1 cellular context compared by ENCODE assay signal in the genomic region with DNA sequence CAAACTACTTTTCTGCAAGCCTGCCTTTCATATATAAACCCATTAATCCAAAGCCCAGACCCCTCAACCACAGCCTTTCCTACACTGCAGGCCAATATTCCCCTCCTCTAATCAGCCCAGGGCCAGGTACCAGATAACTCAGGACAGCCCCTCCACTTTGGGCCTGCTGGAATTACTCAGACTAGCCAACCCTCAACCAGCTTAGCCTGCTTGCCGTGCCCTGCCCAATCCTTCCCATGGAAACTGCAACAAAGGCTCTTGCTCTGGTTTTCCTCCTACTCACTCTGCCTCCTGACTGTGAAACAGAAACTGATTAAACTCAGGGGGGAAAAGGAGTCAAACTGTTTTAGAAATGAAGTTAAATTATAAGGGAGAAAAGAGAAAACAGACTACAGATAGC.
TF ChIP-seq lines count a peak whose summit lies in the region.

No MANE protein-coding gene starts in this region.

TF ChIP-seq in WTC11, 78 proteins besides CTCF, POLR2A, EP300 and RAD21 (continued from another document):
- TF ChIP-seq, protein P1, sequence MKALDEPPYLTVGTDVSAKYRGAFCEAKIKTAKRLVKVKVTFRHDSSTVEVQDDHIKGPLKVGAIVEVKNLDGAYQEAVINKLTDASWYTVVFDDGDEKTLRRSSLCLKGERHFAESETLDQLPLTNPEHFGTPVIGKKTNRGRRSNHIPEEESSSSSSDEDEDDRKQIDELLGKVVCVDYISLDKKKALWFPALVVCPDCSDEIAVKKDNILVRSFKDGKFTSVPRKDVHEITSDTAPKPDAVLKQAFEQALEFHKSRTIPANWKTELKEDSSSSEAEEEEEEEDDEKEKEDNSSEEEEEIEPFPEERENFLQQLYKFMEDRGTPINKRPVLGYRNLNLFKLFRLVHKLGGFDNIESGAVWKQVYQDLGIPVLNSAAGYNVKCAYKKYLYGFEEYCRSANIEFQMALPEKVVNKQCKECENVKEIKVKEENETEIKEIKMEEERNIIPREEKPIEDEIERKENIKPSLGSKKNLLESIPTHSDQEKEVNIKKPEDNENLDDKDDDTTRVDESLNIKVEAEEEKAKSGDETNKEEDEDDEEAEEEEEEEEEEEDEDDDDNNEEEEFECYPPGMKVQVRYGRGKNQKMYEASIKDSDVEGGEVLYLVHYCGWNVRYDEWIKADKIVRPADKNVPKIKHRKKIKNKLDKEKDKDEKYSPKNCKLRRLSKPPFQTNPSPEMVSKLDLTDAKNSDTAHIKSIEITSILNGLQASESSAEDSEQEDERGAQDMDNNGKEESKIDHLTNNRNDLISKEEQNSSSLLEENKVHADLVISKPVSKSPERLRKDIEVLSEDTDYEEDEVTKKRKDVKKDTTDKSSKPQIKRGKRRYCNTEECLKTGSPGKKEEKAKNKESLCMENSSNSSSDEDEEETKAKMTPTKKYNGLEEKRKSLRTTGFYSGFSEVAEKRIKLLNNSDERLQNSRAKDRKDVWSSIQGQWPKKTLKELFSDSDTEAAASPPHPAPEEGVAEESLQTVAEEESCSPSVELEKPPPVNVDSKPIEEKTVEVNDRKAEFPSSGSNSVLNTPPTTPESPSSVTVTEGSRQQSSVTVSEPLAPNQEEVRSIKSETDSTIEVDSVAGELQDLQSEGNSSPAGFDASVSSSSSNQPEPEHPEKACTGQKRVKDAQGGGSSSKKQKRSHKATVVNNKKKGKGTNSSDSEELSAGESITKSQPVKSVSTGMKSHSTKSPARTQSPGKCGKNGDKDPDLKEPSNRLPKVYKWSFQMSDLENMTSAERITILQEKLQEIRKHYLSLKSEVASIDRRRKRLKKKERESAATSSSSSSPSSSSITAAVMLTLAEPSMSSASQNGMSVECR (CRISPR knock-in tag; IDR thresholded peaks at IDR 0.05; ENCODE audit: borderline replicate concordance) = no peak
- TF ChIP-seq, protein P2, sequence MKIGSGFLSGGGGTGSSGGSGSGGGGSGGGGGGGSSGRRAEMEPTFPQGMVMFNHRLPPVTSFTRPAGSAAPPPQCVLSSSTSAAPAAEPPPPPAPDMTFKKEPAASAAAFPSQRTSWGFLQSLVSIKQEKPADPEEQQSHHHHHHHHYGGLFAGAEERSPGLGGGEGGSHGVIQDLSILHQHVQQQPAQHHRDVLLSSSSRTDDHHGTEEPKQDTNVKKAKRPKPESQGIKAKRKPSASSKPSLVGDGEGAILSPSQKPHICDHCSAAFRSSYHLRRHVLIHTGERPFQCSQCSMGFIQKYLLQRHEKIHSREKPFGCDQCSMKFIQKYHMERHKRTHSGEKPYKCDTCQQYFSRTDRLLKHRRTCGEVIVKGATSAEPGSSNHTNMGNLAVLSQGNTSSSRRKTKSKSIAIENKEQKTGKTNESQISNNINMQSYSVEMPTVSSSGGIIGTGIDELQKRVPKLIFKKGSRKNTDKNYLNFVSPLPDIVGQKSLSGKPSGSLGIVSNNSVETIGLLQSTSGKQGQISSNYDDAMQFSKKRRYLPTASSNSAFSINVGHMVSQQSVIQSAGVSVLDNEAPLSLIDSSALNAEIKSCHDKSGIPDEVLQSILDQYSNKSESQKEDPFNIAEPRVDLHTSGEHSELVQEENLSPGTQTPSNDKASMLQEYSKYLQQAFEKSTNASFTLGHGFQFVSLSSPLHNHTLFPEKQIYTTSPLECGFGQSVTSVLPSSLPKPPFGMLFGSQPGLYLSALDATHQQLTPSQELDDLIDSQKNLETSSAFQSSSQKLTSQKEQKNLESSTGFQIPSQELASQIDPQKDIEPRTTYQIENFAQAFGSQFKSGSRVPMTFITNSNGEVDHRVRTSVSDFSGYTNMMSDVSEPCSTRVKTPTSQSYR (CRISPR knock-in tag; IDR thresholded peaks at IDR 0.05) = no peak
- no peak for TF ChIP-seq SMAD3 (CRISPR knock-in tag; IDR thresholded peaks at IDR 0.05; ENCODE audit: borderline replicate concordance)
- no peak for TF ChIP-seq TEAD1 (CRISPR knock-in tag; IDR thresholded peaks at IDR 0.05)
- TF ChIP-seq ZBTB21 (CRISPR knock-in tag; IDR thresholded peaks at IDR 0.05; ENCODE audit: borderline replicate concordance) = no peak
- TF ChIP-seq TCF7 (CRISPR knock-in tag; IDR thresholded peaks at IDR 0.05; ENCODE audit: low read depth) = no peak
- no peak for TF ChIP-seq SMAD4 (CRISPR knock-in tag; IDR thresholded peaks at IDR 0.05)
- TF ChIP-seq, protein P3, sequence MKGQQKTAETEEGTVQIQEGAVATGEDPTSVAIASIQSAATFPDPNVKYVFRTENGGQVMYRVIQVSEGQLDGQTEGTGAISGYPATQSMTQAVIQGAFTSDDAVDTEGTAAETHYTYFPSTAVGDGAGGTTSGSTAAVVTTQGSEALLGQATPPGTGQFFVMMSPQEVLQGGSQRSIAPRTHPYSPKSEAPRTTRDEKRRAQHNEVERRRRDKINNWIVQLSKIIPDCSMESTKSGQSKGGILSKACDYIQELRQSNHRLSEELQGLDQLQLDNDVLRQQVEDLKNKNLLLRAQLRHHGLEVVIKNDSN (CRISPR knock-in tag; IDR thresholded peaks at IDR 0.05) = no peak
- no peak for TF ChIP-seq NFYB (CRISPR knock-in tag; conservative IDR thresholded peaks at IDR 0.05; ENCODE audit: low read depth)
- TF ChIP-seq, protein P4, sequence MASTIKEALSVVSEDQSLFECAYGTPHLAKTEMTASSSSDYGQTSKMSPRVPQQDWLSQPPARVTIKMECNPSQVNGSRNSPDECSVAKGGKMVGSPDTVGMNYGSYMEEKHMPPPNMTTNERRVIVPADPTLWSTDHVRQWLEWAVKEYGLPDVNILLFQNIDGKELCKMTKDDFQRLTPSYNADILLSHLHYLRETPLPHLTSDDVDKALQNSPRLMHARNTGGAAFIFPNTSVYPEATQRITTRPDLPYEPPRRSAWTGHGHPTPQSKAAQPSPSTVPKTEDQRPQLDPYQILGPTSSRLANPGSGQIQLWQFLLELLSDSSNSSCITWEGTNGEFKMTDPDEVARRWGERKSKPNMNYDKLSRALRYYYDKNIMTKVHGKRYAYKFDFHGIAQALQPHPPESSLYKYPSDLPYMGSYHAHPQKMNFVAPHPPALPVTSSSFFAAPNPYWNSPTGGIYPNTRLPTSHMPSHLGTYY (CRISPR knock-in tag; IDR thresholded peaks at IDR 0.05) = no peak
- no peak for TF ChIP-seq ZNF423 (CRISPR knock-in tag; IDR thresholded peaks at IDR 0.05)
- no peak for TF ChIP-seq HMGA2 (CRISPR knock-in tag; IDR thresholded peaks at IDR 0.05)
- no peak for TF ChIP-seq PRRX2 (CRISPR knock-in tag; IDR thresholded peaks at IDR 0.05)
TF ChIP-seq in WTC11: peak in this region for 0.
